Comparison of ENCODE assay signal across 28 cellular contexts in genomic region chr9:89794918-89795317, GRCh38.
DNase-seq lines count a peak whose midpoint lies in the region; ATAC-seq and TF ChIP-seq lines count a peak whose summit lies in the region.
"Had no signal": no experiment of that assay in that cellular context is flagged by ENCODE, and none has a peak within 500 bp of the region (broad histone marks: within the 10 kb centered on the region; RNA-seq: fewer than 3 reads in every experiment).

No MANE protein-coding gene starts in this region.

- peaks cover 0 to 3% of the 10 kb centered on the region in 2 donors for H3K4me1 ChIP-seq in adrenal gland (replicated peaks in 1 of 2)
- no peaks in the 10 kb centered on the region for H3K4me1 ChIP-seq in left lung
- H3K4me1 ChIP-seq in sigmoid colon: no peaks in the 10 kb centered on the region
- H3K4me1 ChIP-seq in GM23248 (ENCODE audit: insufficient read depth): no peaks in the 10 kb centered on the region

- peak; percentile 22 for DNase-seq in DMS153 (lab: John Stamatoyannopoulos, UW)
- no peak for DNase-seq in DMS153 treated with DMSO at 0.1 percent for 48 hours (lab: John Stamatoyannopoulos, UW; ENCODE audit: unreplicated experiment)
- DNase-seq in adrenal gland: peak in 6 of 7 donors; percentile 79 to 90 (median 84)
- DNase-seq in left lung: no peak
- DNase-seq in sigmoid colon: peak; percentile 43
- no peak for DNase-seq in GM23248
- no peak for DNase-seq in GM19238 (ENCODE audit: insufficient read length, low spot score)
- DNase-seq in NCI-H69 (lab: John Stamatoyannopoulos, UW): no peak
- DNase-seq: 8988T; activated CD4-positive, alpha-beta memory T cell treated with anti-CD3 and anti-CD28 coated beads, Interleukin-2, amount 10 ng/mL, durations not matched to agents 7 days and 5 days; activated CD4-positive, CD25-positive, alpha-beta regulatory T cell treated with anti-CD3 and anti-CD28 coated beads, Interleukin-2, amount 50 U/mL, for 72 hours; activated CD8-positive, alpha-beta memory T cell treated with anti-CD3 and anti-CD28 coated beads, Interleukin-2, amount 50 U/mL, for 48 hours; CD4-positive, CD25-positive, alpha-beta regulatory T cell; cortex of kidney; effector memory CD8-positive, alpha-beta T cell; foreskin fibroblast; GDM1; midbrain; natural killer cell; NCI-H1417 treated with DMSO at 0.1 percent for 48 hours; NCI-H2107; NCI-H446; RPMI8226; stimulated activated naive B cell treated with anti-CD40 and anti-IgM and Interleukin-4, amounts not matched to agents 10 μg/mL and 1 μg/mL and 100 μg/mL, for 72 hours; T-helper 17 cell had no signal

- no peaks in the 10 kb centered on the region for H3K9me2 ChIP-seq in GM23248 (ENCODE audit: insufficient read depth)

- no peak for TF ChIP-seq POLR2A in adrenal gland (IDR thresholded peaks at IDR 0.05)
- TF ChIP-seq POLR2A in sigmoid colon (IDR thresholded peaks at IDR 0.05): no peak

- H3K9ac ChIP-seq in GM23248: no peak overlapping the region

- in situ Hi-C loops in GM23248 (cut with MboI): no loop called here

- H4K20me1 ChIP-seq in GM23248 (ENCODE audit: insufficient read depth): no peaks in the 10 kb centered on the region

- peak; percentile 36 for ATAC-seq in left lung
- ATAC-seq: activated T-helper 17 cell treated with anti-CD3 and anti-CD28 coated beads, Interleukin-2, amount 50 U/mL, for 72 hours; effector memory CD8-positive, alpha-beta T cell; K562; natural killer cell; stimulated activated naive B cell treated with anti-CD40 and anti-IgM and Interleukin-4, amounts not matched to agents 10 μg/mL and 1 μg/mL and 100 μg/mL, for 72 hours; T-helper 17 cell had no signal

- intact Hi-C loops in adrenal gland (cut with DNase I): no loop called here
- intact Hi-C loops in left lung (cut with DNase I): no loop called here
- intact Hi-C loops in sigmoid colon (cut with DNase I): no loop called here

- TF ChIP-seq CTCF in adrenal gland (IDR thresholded peaks at IDR 0.05) (no peak), left lung (IDR thresholded peaks at IDR 0.05) (no peak), sigmoid colon (IDR thresholded peaks at IDR 0.05) (no peak)

- 30 to 58% (median 52%) methylated on average over 7 to 10 of the region's 10 CpGs for WGBS in adrenal gland, 4 donors
- WGBS in sigmoid colon, 2 donors: 35 to 80% methylated on average over 10 of the region's 10 CpGs
- WGBS in GM23248 (ENCODE audit: low coverage in 1 of 2, low lambda C conversion rate in 2 of 2, missing lambda C conversion rate in 2 of 2), 2 experiments: 69 to 78% methylated on average over 10 of the region's 10 CpGs

- H3K79me2 ChIP-seq in GM23248 (ENCODE audit: insufficient read depth): no peaks in the 10 kb centered on the region

- no peaks in the 10 kb centered on the region for H3K9me3 ChIP-seq in adrenal gland (replicated peaks in 1 of 3)
- no peaks in the 10 kb centered on the region for H3K9me3 ChIP-seq in left lung
- no peaks in the 10 kb centered on the region for H3K9me3 ChIP-seq in sigmoid colon
- H3K9me3 ChIP-seq in GM23248 (ENCODE audit: low read depth): no peaks in the 10 kb centered on the region
- H3K9me3 ChIP-seq: vagina had no signal

- H3K27me3 ChIP-seq in adrenal gland (no peaks in the 10 kb centered on the region), left lung (no peaks in the 10 kb centered on the region), sigmoid colon (no peaks in the 10 kb centered on the region), GM23248 (replicated peaks; ENCODE audit: insufficient read depth) (no peaks in the 10 kb centered on the region)
- H3K27me3 ChIP-seq: vagina had no signal

- H3K4me2 ChIP-seq in GM23248 (ENCODE audit: unreplicated experiment): no peak overlapping the region

- no peak overlapping the region for H3K4me3 ChIP-seq in adrenal gland
- no peak overlapping the region for H3K4me3 ChIP-seq in left lung
- H3K4me3 ChIP-seq in sigmoid colon: no peak overlapping the region
- no peak overlapping the region for H3K4me3 ChIP-seq in GM23248
- H3K4me3 ChIP-seq: K562, vagina had no signal

- H2AFZ ChIP-seq in GM23248: no peak overlapping the region

- no peak overlapping the region for H3K27ac ChIP-seq in adrenal gland
- no peak overlapping the region for H3K27ac ChIP-seq in left lung
- H3K27ac ChIP-seq in sigmoid colon: no peak overlapping the region
- no peak overlapping the region for H3K27ac ChIP-seq in GM23248
- H3K27ac ChIP-seq: vagina had no signal

- H3K36me3 ChIP-seq in adrenal gland (replicated peaks in 1 of 2) (no peaks in the 10 kb centered on the region), left lung (no peaks in the 10 kb centered on the region), sigmoid colon (no peaks in the 10 kb centered on the region), GM23248 (ENCODE audit: low read depth) (no peaks in the 10 kb centered on the region)
- H3K36me3 ChIP-seq: vagina had no signal

- H3F3A ChIP-seq in GM23248 (ENCODE audit: insufficient read depth): no peaks in the 10 kb centered on the region

- TF ChIP-seq EP300 in sigmoid colon (IDR thresholded peaks at IDR 0.05): no peak

Comparison
In these comparisons a context has a peak if more than half of its experiments do, and no peak if none do; other contexts are left out.
1. DNase-seq: peak in DMS153 (single experiment), adrenal gland (6 of 7) and sigmoid colon (single experiment); none in DMS153 treated with DMSO at 0.1 percent for 48 hours (single experiment), left lung (0 of 2), GM23248 (single experiment), GM19238 (single experiment) and NCI-H69 (single experiment).